Comparison of ENCODE assay signal across 12 cellular contexts in genomic region chr5:172178301-172179031, GRCh38. TPM values are rescaled to one million over a fixed set of nuclear protein-coding genes. Genes with fewer than 3 reads are reported as not detected.
DNase-seq lines count a peak whose midpoint lies in the region; ATAC-seq and TF ChIP-seq lines count a peak whose summit lies in the region.
"Had no signal": no experiment of that assay in that cellular context is flagged by ENCODE, and none has a peak within 500 bp of the region (broad histone marks: within the 10 kb centered on the region; RNA-seq: fewer than 3 reads in every experiment).

No MANE protein-coding gene starts in this region.

- no peak for TF ChIP-seq EP300 in transverse colon (IDR thresholded peaks at IDR 0.05; ENCODE audit: low read depth)

- peaks cover 92% of the 10 kb centered on the region for H3K4me1 Mint-ChIP-seq in activated CD8-positive, alpha-beta T cell treated with anti-CD3 and anti-CD28 coated beads, Interleukin-2, amount 10 ng/mL, durations not matched to agents 7 days and 5 days (ENCODE audit: low read depth)
- H3K4me1 Mint-ChIP-seq in immature natural killer cell: peaks cover 87 to 95% of the 10 kb centered on the region in 2 donors
- H3K4me1 Mint-ChIP-seq in mesothelial cell of epicardium: peaks cover 18% of the 10 kb centered on the region

- peaks cover 90% of the 10 kb centered on the region for H3K36me3 Mint-ChIP-seq in activated CD8-positive, alpha-beta T cell treated with anti-CD3 and anti-CD28 coated beads, Interleukin-2, amount 10 ng/mL, durations not matched to agents 7 days and 5 days (ENCODE audit: low read depth)
- peaks cover 16 to 32% (median 17%) of the 10 kb centered on the region in 3 donors for H3K36me3 Mint-ChIP-seq in immature natural killer cell
- H3K36me3 Mint-ChIP-seq in mesothelial cell of epicardium: peaks cover 5% of the 10 kb centered on the region

- H3K4me3 Mint-ChIP-seq in activated CD8-positive, alpha-beta T cell treated with anti-CD3 and anti-CD28 coated beads, Interleukin-2, amount 10 ng/mL, durations not matched to agents 7 days and 5 days: peak overlapping the region; percentile 85
- H3K4me3 Mint-ChIP-seq in immature natural killer cell (peak overlapping the region; percentile 91 to 97 (median 92)), mesothelial cell of epicardium (no peak overlapping the region)

- TF ChIP-seq POLR2A in transverse colon (IDR thresholded peaks at IDR 0.05): no peak

- H3K36me3 ChIP-seq in transverse colon: no peaks in the 10 kb centered on the region
- H3K36me3 ChIP-seq: pancreas had no signal

- TF ChIP-seq CTCF in transverse colon (IDR thresholded peaks at IDR 0.05) (no peak), mesothelial cell of epicardium (IDR thresholded peaks at IDR 0.05; ENCODE audit: unreplicated experiment) (no peak)

- POLR2A ChIA-PET in activated CD8-positive, alpha-beta T cell treated with anti-CD3 and anti-CD28 coated beads, Interleukin-2, amount 10 ng/mL, durations not matched to agents 7 days and 5 days (lab: Charles Lee): interaction anchor here (0.6 to 4.0 kb wide), 9 partner anchors 9 to 105 kb away, joined by 3 to 36 read pairs (median 4); partner anchors contain the start of gene STK10

- no peaks in the 10 kb centered on the region for H3K9me3 Mint-ChIP-seq in activated CD8-positive, alpha-beta T cell treated with anti-CD3 and anti-CD28 coated beads, Interleukin-2, amount 10 ng/mL, durations not matched to agents 7 days and 5 days (ENCODE audit: insufficient read depth)
- H3K9me3 Mint-ChIP-seq in immature natural killer cell (peaks cover 0 to 1% (median 0%) of the 10 kb centered on the region in 6 donors), mesothelial cell of epicardium (peaks cover 5% of the 10 kb centered on the region)

- no peaks in the 10 kb centered on the region for H3K27me3 Mint-ChIP-seq in activated CD8-positive, alpha-beta T cell treated with anti-CD3 and anti-CD28 coated beads, Interleukin-2, amount 10 ng/mL, durations not matched to agents 7 days and 5 days (ENCODE audit: low read depth)
- H3K27me3 Mint-ChIP-seq in immature natural killer cell (ENCODE audit: low read depth in 3 of 3) (peaks cover 36 to 70% (median 58%) of the 10 kb centered on the region in 3 donors), mesothelial cell of epicardium (ENCODE audit: low read depth) (no peaks in the 10 kb centered on the region)

- CTCF ChIA-PET in activated CD8-positive, alpha-beta T cell treated with anti-CD3 and anti-CD28 coated beads, Interleukin-2, amount 10 ng/mL, durations not matched to agents 7 days and 5 days (lab: Charles Lee): interaction anchor here (1.0 to 3.2 kb wide), 9 partner anchors 9 to 115 kb away, joined by 3 to 38 read pairs (median 4); partner anchors contain the start of gene STK10

- intact Hi-C loops in transverse colon (cut with DNase I; ENCODE audit: low total_unique reads): no loop called here

- H3K4me1 ChIP-seq in transverse colon: peaks cover 0 to 32% (median 3%) of the 10 kb centered on the region in 4 donors
- H3K4me1 ChIP-seq: pancreas had no signal

- DNase-seq in stimulated activated CD4-positive, alpha-beta T cell treated with anti-CD3 and anti-CD28 coated beads, Interleukin-15, amount 100 ng/mL, for 24 hours: peak; percentile 42
- DNase-seq in stimulated activated CD4-positive, alpha-beta T cell treated with anti-CD3 and anti-CD28 coated beads, Interleukin-4, amount 100 ng/mL, for 24 hours: no peak
- peak; percentile 62 for DNase-seq in activated CD8-positive, alpha-beta T cell treated with anti-CD3 and anti-CD28 coated beads, Interleukin-2, amount 10 ng/mL, durations not matched to agents 7 days and 5 days
- DNase-seq in immature natural killer cell (no peak), transverse colon (no peak), mesothelial cell of epicardium (ENCODE audit: low spot score in 2 of 2, unreplicated experiment in 2 of 2) (no peak)
- DNase-seq: COR-L47 had no signal

- no peaks in the 10 kb centered on the region for H3K9me3 ChIP-seq in transverse colon
- H3K9me3 ChIP-seq: pancreas, thoracic aorta had no signal

- ATAC-seq in activated CD8-positive, alpha-beta T cell treated with anti-CD3 and anti-CD28 coated beads, Interleukin-2, amount 10 ng/mL, durations not matched to agents 7 days and 5 days: no peak
- ATAC-seq in HG02938 (IDR thresholded peaks at IDR 0.05; ENCODE audit: unreplicated experiment): no peak
- ATAC-seq in HG02884 (IDR thresholded peaks at IDR 0.05; ENCODE audit: unreplicated experiment): no peak

- in situ Hi-C loops in transverse colon (cut with MboI; ENCODE audit: low pct_ligation_motif_present in 1 of 4, low pct_unique_long_range_greater_than_20kb in 1 of 4, low sequenced_read_pairs in 3 of 4): no loop called here

- peak overlapping the region in 1 of 4 donors; percentile 3 for H3K4me3 ChIP-seq in transverse colon
- H3K4me3 ChIP-seq: pancreas had no signal

- H3K27ac Mint-ChIP-seq in activated CD8-positive, alpha-beta T cell treated with anti-CD3 and anti-CD28 coated beads, Interleukin-2, amount 10 ng/mL, durations not matched to agents 7 days and 5 days: peak overlapping the region; percentile 98
- H3K27ac Mint-ChIP-seq in immature natural killer cell (peak overlapping the region; percentile 99 to 100 (median 100)), mesothelial cell of epicardium (no peak overlapping the region)

- WGBS in transverse colon (ENCODE audit: low coverage in 1 of 2), 2 donors: 77% methylated on average over 20 of the region's 20 CpGs; no CpG with 5 or more reads in 1 of the 2 donors

- peak overlapping the region; percentile 64 to 84 (median 74) for H3K27ac ChIP-seq in transverse colon

- no peaks in the 10 kb centered on the region for H3K27me3 ChIP-seq in transverse colon
- H3K27me3 ChIP-seq: pancreas had no signal

RNA-seq across cellular contexts. Expression of gene STK10, which starts 9.6 kb away (rescaled TPM):
- total RNA-seq in activated CD8-positive, alpha-beta T cell treated with anti-CD3 and anti-CD28 coated beads, Interleukin-2, amount 10 ng/mL, durations not matched to agents 7 days and 5 days: 100 to 1,000 TPM; 294 to 299 TPM
- polyA plus RNA-seq in immature natural killer cell: 100 to 1,000 TPM in 1 of 3 donors, 10 to 100 TPM in 2; 24.8 to 274 (median 54.9) TPM
- total RNA-seq in transverse colon (100 to 1,000 TPM in 1 of 4 donors, 10 to 100 TPM in 3; 21.2 to 207 (median 49.3) TPM), mesothelial cell of epicardium (15.5 to 16.6 TPM (median 16.0 TPM) in 3 replicates)

RNA-seq across cellular contexts. Expression of gene EFCAB9, which starts 15.5 kb away (rescaled TPM):
- total RNA-seq in activated CD8-positive, alpha-beta T cell treated with anti-CD3 and anti-CD28 coated beads, Interleukin-2, amount 10 ng/mL, durations not matched to agents 7 days and 5 days: not detected
- not detected for polyA plus RNA-seq in immature natural killer cell
- not detected for total RNA-seq in transverse colon
- not detected in 3 replicates for total RNA-seq in mesothelial cell of epicardium
- total RNA-seq: fibroblast of lung, pancreas, thoracic aorta had no signal
- polyA plus RNA-seq: fibroblast of lung, pancreas had no signal

Comparison
In these comparisons a context has a peak if more than half of its experiments do, and no peak if none do; other contexts are left out.
1. DNase-seq: peak in stimulated activated CD4-positive, alpha-beta T cell treated with anti-CD3 and anti-CD28 coated beads, Interleukin-15, amount 100 ng/mL, for 24 hours (single experiment) and activated CD8-positive, alpha-beta T cell treated with anti-CD3 and anti-CD28 coated beads, Interleukin-2, amount 10 ng/mL, durations not matched to agents 7 days and 5 days (single experiment); none in stimulated activated CD4-positive, alpha-beta T cell treated with anti-CD3 and anti-CD28 coated beads, Interleukin-4, amount 100 ng/mL, for 24 hours (single experiment), immature natural killer cell (0 of 3), transverse colon (single experiment) and mesothelial cell of epicardium (0 of 2).